1 cellular context compared by ENCODE assay signal in the genomic region with DNA sequence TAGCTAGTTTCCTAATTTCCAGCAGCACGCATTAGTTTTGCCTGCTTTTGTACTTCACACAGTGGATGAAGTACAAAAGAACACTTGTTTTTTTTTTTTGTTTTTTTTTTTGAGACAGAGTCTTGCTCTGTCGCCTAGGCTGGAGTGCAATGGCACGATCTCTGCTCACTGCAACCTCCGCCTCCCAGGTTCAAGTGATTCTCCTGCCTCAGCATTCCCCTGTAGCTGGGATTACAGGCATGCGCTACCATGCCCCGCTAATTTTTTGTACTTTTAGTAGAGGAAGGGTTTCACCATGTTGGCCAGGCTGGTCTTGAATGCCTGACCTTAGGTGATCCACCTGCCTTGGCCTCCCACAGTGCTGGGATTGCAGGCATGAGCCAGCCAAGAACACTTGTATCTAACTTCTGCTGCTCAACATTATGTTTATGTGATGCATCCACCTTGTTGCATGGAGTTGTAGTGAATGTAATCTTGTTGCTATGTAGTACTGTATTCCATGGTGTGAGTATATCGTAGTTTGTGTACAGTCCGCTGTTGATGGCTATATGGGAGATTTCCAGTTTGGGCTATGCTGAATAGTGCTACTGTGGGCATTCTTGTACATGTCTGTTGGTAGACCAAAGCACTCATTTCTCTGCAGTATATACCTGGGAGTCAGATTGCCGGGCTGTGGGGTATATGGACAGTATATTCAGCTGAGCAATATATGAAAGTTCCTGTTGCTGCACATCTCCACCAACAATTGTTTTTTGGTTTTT.
TF ChIP-seq lines count a peak whose summit lies in the region.

No MANE protein-coding gene starts in this region.

TF ChIP-seq in HepG2, 621 proteins besides CTCF, POLR2A, EP300 and RAD21 (continued from another document):
- no peak for TF ChIP-seq KLF12 (CRISPR knock-in tag; IDR thresholded peaks at IDR 0.05; ENCODE audit: borderline replicate concordance)
- no peak for TF ChIP-seq ISL2 (CRISPR knock-in tag; IDR thresholded peaks at IDR 0.05)
- TF ChIP-seq NCOA2 (CRISPR knock-in tag; IDR thresholded peaks at IDR 0.05): no peak
- no peak for TF ChIP-seq RARA (CRISPR knock-in tag; IDR thresholded peaks at IDR 0.05)
- 0 out of 2 replicates have a peak, but pooled peaks have one; percentile 12 for TF ChIP-seq SAP130 (CRISPR knock-in tag; IDR thresholded peaks at IDR 0.05; ENCODE audit: low read depth)
- TF ChIP-seq GZF1 (CRISPR knock-in tag; IDR thresholded peaks at IDR 0.05): no peak
- TF ChIP-seq ZNF446 (CRISPR knock-in tag; IDR thresholded peaks at IDR 0.05): no peak
- no peak for TF ChIP-seq PAWR (CRISPR knock-in tag; IDR thresholded peaks at IDR 0.05; ENCODE audit: borderline replicate concordance)
- TF ChIP-seq, protein P1, sequence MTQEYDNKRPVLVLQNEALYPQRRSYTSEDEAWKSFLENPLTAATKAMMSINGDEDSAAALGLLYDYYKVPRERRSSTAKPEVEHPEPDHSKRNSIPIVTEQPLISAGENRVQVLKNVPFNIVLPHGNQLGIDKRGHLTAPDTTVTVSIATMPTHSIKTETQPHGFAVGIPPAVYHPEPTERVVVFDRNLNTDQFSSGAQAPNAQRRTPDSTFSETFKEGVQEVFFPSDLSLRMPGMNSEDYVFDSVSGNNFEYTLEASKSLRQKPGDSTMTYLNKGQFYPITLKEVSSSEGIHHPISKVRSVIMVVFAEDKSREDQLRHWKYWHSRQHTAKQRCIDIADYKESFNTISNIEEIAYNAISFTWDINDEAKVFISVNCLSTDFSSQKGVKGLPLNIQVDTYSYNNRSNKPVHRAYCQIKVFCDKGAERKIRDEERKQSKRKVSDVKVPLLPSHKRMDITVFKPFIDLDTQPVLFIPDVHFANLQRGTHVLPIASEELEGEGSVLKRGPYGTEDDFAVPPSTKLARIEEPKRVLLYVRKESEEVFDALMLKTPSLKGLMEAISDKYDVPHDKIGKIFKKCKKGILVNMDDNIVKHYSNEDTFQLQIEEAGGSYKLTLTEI (CRISPR knock-in tag; conservative IDR thresholded peaks at IDR 0.05): no peak
TF ChIP-seq in HepG2: peak in this region for 11.
